ENCODE assay signal across 22 cellular contexts in genomic region chr10:95532536-95532935, GRCh38. TPM values are rescaled to one million over a fixed set of nuclear protein-coding genes. Genes with fewer than 3 reads are reported as not detected.
DNase-seq lines count a peak whose midpoint lies in the region; ATAC-seq, FAIRE-seq and TF ChIP-seq lines count a peak whose summit lies in the region.
"Had no signal": no experiment of that assay in that cellular context is flagged by ENCODE, and none has a peak within 500 bp of the region (broad histone marks: within the 10 kb centered on the region; RNA-seq: fewer than 3 reads in every experiment).

No MANE protein-coding gene starts in this region.

- TF ChIP-seq CTCF in Loucy (conservative IDR thresholded peaks at IDR 0.05; ENCODE audit: low read length) = no peak
- no peak for TF ChIP-seq CTCF in K562 (IDR thresholded peaks at IDR 0.05 in 2 of 3, conservative IDR thresholded peaks at IDR 0.05 in 1 of 3; ENCODE audit: insufficient read depth in 2 of 3, low read depth in 1 of 3, low read length in 3 of 3)
- TF ChIP-seq CTCF in thoracic aorta (IDR thresholded peaks at IDR 0.05) = no peak

- FAIRE-seq in K562 (lab: Jason Lieb, UNC) = no peak

- ATAC-seq in K562 = no peak
- ATAC-seq in thoracic aorta (ENCODE audit: insufficient number of reproducible peaks, low FRiP score, low read depth) = no peak
- ATAC-seq: HCT116, PC-3, sciatic nerve had no signal

- TF ChIP-seq RAD21 in K562 (CRISPR knock-in tag; conservative IDR thresholded peaks at IDR 0.05 in 1 of 2, IDR thresholded peaks at IDR 0.05 in 1 of 2) = no peak

- H3K79me2 ChIP-seq in Loucy (ENCODE audit: insufficient read depth, low read length) = no peaks in the 10 kb centered on the region
- H3K79me2 ChIP-seq in K562 (ENCODE audit: control insufficient read depth, insufficient read depth, low read length) = peaks cover 31% of the 10 kb centered on the region

- no peak overlapping the region for H2AFZ ChIP-seq in Loucy (ENCODE audit: low read length)
- H2AFZ ChIP-seq in K562 (ENCODE audit: low read depth, low read length) = peak overlapping the region; percentile 72
- H2AFZ ChIP-seq: hepatocyte, parathyroid adenoma had no signal

- H3K9me2 ChIP-seq in Loucy (replicated peaks; ENCODE audit: low read depth, low read length) = no peaks in the 10 kb centered on the region

- peak overlapping the region; percentile 60 for H3K4me2 ChIP-seq in Loucy (ENCODE audit: low read depth, low read length, poor library complexity, severe bottlenecking)
- peak overlapping the region; percentile 77 for H3K4me2 ChIP-seq in K562 (ENCODE audit: insufficient read depth, low read length)
- H3K4me2 ChIP-seq: hepatocyte had no signal

- H3K4me1 ChIP-seq in Loucy (ENCODE audit: insufficient read depth, low read length, poor library complexity, severe bottlenecking) = peaks cover 51% of the 10 kb centered on the region
- peaks cover 32 to 84% of the 10 kb centered on the region in 2 experiments for H3K4me1 ChIP-seq in K562 (replicated peaks in 1 of 2; ENCODE audit: control insufficient read depth in 2 of 2, insufficient read depth in 2 of 2, low read length in 2 of 2)
- H3K4me1 ChIP-seq in mesodermal cell (ENCODE audit: control insufficient read depth, insufficient read depth, low read length, poor library complexity, severe bottlenecking) = peaks cover 51% of the 10 kb centered on the region
- H3K4me1 ChIP-seq in thoracic aorta (ENCODE audit: control insufficient read depth in 1 of 2, low read depth in 2 of 2) = peaks cover 68 to 100% of the 10 kb centered on the region in 2 donors
- H3K4me1 ChIP-seq: parathyroid adenoma had no signal

- H3K9me3 ChIP-seq in Loucy (ENCODE audit: insufficient read depth, low read depth, low read length) (no peaks in the 10 kb centered on the region), K562 (replicated peaks; ENCODE audit: control insufficient read depth, insufficient read depth, low read depth, low read length) (no peaks in the 10 kb centered on the region), mesodermal cell (ENCODE audit: control insufficient read depth, low read length) (no peaks in the 10 kb centered on the region), thoracic aorta (no peaks in the 10 kb centered on the region)

- H4K20me1 ChIP-seq in Loucy (ENCODE audit: insufficient read depth, low read length, poor library complexity, severe bottlenecking) (no peaks in the 10 kb centered on the region), K562 (replicated peaks; ENCODE audit: control insufficient read depth, insufficient read depth, low read length) (no peaks in the 10 kb centered on the region)

- TF ChIP-seq EP300 in K562 (IDR thresholded peaks at IDR 0.05; ENCODE audit: low read length) = no peak

- intact Hi-C loops in K562 (cut with micrococcal nuclease) = loop anchor here (2.0 kb wide), 1 partner anchor 16 kb away; no protein-coding TSS in a partner anchor

- in situ Hi-C loops in K562 (cut with MboI) = no loop called here

- CTCF ChIA-PET in K562 (lab: Yijun Ruan, JAX; ENCODE audit: low intra/inter-chr PET ratio) = no interaction called here

- no peaks in the 10 kb centered on the region for H3K36me3 ChIP-seq in Loucy (ENCODE audit: insufficient read depth, low read length)
- no peaks in the 10 kb centered on the region; the same call in 2 of the 3 replicates for H3K36me3 ChIP-seq in K562 (ENCODE audit: control insufficient read depth, insufficient read depth, low read length)
- H3K36me3 ChIP-seq in mesodermal cell (ENCODE audit: control insufficient read depth, insufficient read depth, low read length) = no peaks in the 10 kb centered on the region
- peaks cover 13% of the 10 kb centered on the region for H3K36me3 ChIP-seq in thoracic aorta

- POLR2A ChIA-PET in K562 (lab: Yijun Ruan, JAX) = interaction anchor here (0.7 to 2.0 kb wide), 5 partner anchors 12 to 28 kb away, joined by 3 to 9 read pairs (median 4); no protein-coding TSS in a partner anchor

- 23% methylated on average over 2 of the region's 2 CpGs for WGBS in K562 (ENCODE audit: insufficient coverage, low coverage, missing lambda C conversion rate)
- 93 to 100% methylated on average over 1 to 2 of the region's 2 CpGs for WGBS in mesodermal cell (ENCODE audit: insufficient coverage in 2 of 2), 2 experiments

- H3K9me1 ChIP-seq in K562 (ENCODE audit: control insufficient read depth, insufficient read depth, low read length) = no peaks in the 10 kb centered on the region

- no TSS peak for BruUV-seq in K562 (replicated peaks; lab: Mats Ljungman, UMichigan)

- H3K27me3 ChIP-seq in Loucy (ENCODE audit: insufficient read depth, low read length, poor library complexity, severe bottlenecking) = no peaks in the 10 kb centered on the region
- no peaks in the 10 kb centered on the region for H3K27me3 ChIP-seq in K562 (ENCODE audit: control insufficient read depth in 2 of 2, insufficient read depth in 2 of 2, low read length in 2 of 2)
- no peaks in the 10 kb centered on the region for H3K27me3 ChIP-seq in thoracic aorta (replicated peaks; ENCODE audit: insufficient read depth)
- H3K27me3 ChIP-seq: hepatocyte had no signal

- H3K27ac ChIP-seq in K562 (ENCODE audit: extremely low read depth, low read depth, low read length) (peak overlapping the region; percentile 92), mesodermal cell (ENCODE audit: low read depth, low read length, severe bottlenecking) (peak overlapping the region; percentile 66), thoracic aorta (peak overlapping the region; percentile 89 to 94)
- H3K27ac ChIP-seq: hepatocyte, parathyroid adenoma had no signal

- peak in 1 of 4 experiments; percentile 34 for DNase-seq in K562 (ENCODE audit: extremely low read depth in 1 of 4, low spot score in 3 of 4)
- no peak for DNase-seq in thoracic aorta (ENCODE audit: low spot score)
- no peak for DNase-seq in NCI-H1092 (lab: John Stamatoyannopoulos, UW)
- no peak for DNase-seq in activated CD4-positive, alpha-beta T cell treated with anti-CD3 and anti-CD28 coated beads, Interleukin-2, amount 50 U/mL, for 4 hours
- DNase-seq in stimulated activated CD4-positive, alpha-beta T cell treated with anti-CD3 and anti-CD28 coated beads, Interleukin-4, amount 100 ng/mL, for 4 hours = no peak
- DNase-seq: activated naive CD4-positive, alpha-beta T cell treated with anti-CD3 and anti-CD28 coated beads, Interleukin-2, amount 50 U/mL, for 16 hours; CD4-positive, CD25-positive, alpha-beta regulatory T cell; EL; foreskin fibroblast; midbrain; NCI-H1048; NCI-H2029; NCI-H446; nephron progenitor cell; PC-3; SHP77 had no signal

- no peak overlapping the region for H3K4me3 ChIP-seq in Loucy (ENCODE audit: low read length, poor library complexity, severe bottlenecking)
- H3K4me3 ChIP-seq in K562 = no peak overlapping the region
- no peak overlapping the region for H3K4me3 ChIP-seq in mesodermal cell (ENCODE audit: extremely low read depth, insufficient read depth, low read length, poor library complexity, severe bottlenecking)
- H3K4me3 ChIP-seq in thoracic aorta = no peak overlapping the region
- H3K4me3 ChIP-seq: hepatocyte had no signal

- H3F3A ChIP-seq in Loucy (ENCODE audit: low read depth) = no peaks in the 10 kb centered on the region

- TF ChIP-seq POLR2A in K562 (conservative IDR thresholded peaks at IDR 0.05) = no peak

- H3K9ac ChIP-seq in Loucy (ENCODE audit: low read depth, low read length, poor library complexity, severe bottlenecking) = no peak overlapping the region
- H3K9ac ChIP-seq in K562 (ENCODE audit: insufficient read depth in 1 of 2, low read depth in 2 of 2, low read length in 2 of 2) = peak overlapping the region in 1 of 2 experiments; percentile 70; a peak in 2 of 4 replicates
- H3K9ac ChIP-seq: parathyroid adenoma had no signal

TF ChIP-seq in K562, 482 proteins besides CTCF, POLR2A, EP300 and RAD21 (continues in another document):
- TF ChIP-seq KLF10 (CRISPR knock-in tag; IDR thresholded peaks at IDR 0.05) (no peak), CEBPG (CRISPR knock-in tag; IDR thresholded peaks at IDR 0.05) (no peak), CEBPG (tag; conservative IDR thresholded peaks at IDR 0.05 in 1 of 2, IDR thresholded peaks at IDR 0.05 in 1 of 2) (peak in 1 of 2 experiments; percentile 67; a peak in 1 of 4 replicates), CEBPB (tag; IDR thresholded peaks at IDR 0.05) (peak; percentile 81)

RNA-seq across cellular contexts. Expression of gene SORBS1, which starts 28.6 kb away (rescaled TPM):
- 34.5 and 47.6 TPM in 2 replicates for total RNA-seq in K562 (2011; cell fraction: chromatin; rRNA removed; ENCODE audit: low replicate concordance)
- 16.0 and 16.1 TPM in 2 replicates for total RNA-seq in K562 (2011; cell fraction: nucleolus; rRNA removed)
- 36.1 and 59.8 TPM in 2 replicates for total RNA-seq in K562 (2011; cell fraction: nucleoplasm; rRNA removed)
- total RNA-seq in K562 (2014; rRNA removed) (4.4 and 4.5 TPM in 2 replicates), K562 (2014; rRNA removed; fragmentation: Illumina TruSeq; extraction: Trizol) (7.1 and 7.2 TPM in 2 replicates), K562 (2015; rRNA removed; fragmentation: Illumina TruSeq; extraction: Trizol) (6.5 and 7.2 TPM in 2 replicates), K562 (2021) (6.2 and 7.1 TPM in 2 replicates), thoracic aorta (1,000 to 10,000 TPM; 1,110 to 1,659 TPM)
- polyA plus RNA-seq in K562 (2011; rRNA removed) (10.9 and 13.3 TPM in 2 replicates), K562 (2014; fragmentation: Illumina TruSeq; extraction: Trizol) (7.7 and 8.4 TPM in 2 replicates), K562 (2014; fragmentation: Nextera tagmentation; extraction: Ambion mirVana) (1 to 10 TPM; 2.0 to 2.8 TPM), K562 (2014; rRNA removed) (5.1 and 6.7 TPM in 2 replicates)
- polyA plus RNA-seq in K562 (2011; cell fraction: cytosol; rRNA removed) = 6.2 and 8.7 TPM in 2 replicates
- 12.8 and 13.8 TPM in 2 replicates for polyA plus RNA-seq in K562 (2011; cell fraction: nucleus; rRNA removed)
- polyA plus RNA-seq in K562 (2012) = 5.5 and 7.0 TPM in 2 replicates
- polyA minus RNA-seq in K562 (2011; rRNA and poly(A)+ RNA removed) = 19.0 and 21.4 TPM in 2 replicates
- 8.4 and 8.6 TPM in 2 replicates for polyA minus RNA-seq in K562 (2011; cell fraction: cytosol; rRNA and poly(A)+ RNA removed)
- 10.8 and 16.0 TPM in 2 replicates for polyA minus RNA-seq in K562 (2011; cell fraction: nucleus; rRNA and poly(A)+ RNA removed)
- polyA plus RNA-seq in mesodermal cell (2013, experiment 1 of 2) = 22.8 TPM
- 20.8 TPM for polyA plus RNA-seq in mesodermal cell (2013, experiment 2 of 2)

Comparison
In these comparisons a context has a peak if more than half of its experiments do, and no peak if none do; other contexts are left out.
1. RNA of gene SORBS1, which starts 28.6 kb away (total RNA-seq): 1,110 to 1,659 TPM in thoracic aorta; 4.4 to 59.8 TPM in K562; every median in the first group is over 10 times any median in the second.
2. Peak in every context shown above with its lines, with median percentiles within 50 percentile points of each other: H3K27ac ChIP-seq.